Comparison of ENCODE assay signal across 18 cellular contexts in the genomic region with DNA sequence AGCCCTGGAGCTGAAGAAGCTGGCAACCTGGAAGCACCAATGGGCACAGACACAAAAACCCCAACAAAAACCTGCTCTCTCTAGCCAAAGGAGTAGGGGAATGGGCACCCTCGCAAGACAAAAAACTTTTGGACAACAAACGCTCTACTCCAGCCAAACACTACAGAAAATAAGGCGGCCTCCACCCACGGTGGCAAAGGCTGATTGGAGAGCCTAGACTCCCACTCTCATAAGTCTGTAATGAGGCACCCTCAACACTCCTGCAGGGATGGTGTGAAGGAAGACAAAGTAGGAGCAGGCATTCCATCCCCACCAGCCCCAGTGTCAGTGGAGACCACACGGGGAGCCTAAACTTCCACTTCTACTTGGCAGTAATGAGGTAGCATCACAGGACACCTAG.
"Had no signal": no experiment of that assay in that cellular context is flagged by ENCODE, and none has a peak within 500 bp of the region (broad histone marks: within the 10 kb centered on the region; RNA-seq: fewer than 3 reads in every experiment).

No MANE protein-coding gene starts in this region.

- DNase-seq: activated CD4-positive, alpha-beta T cell treated with anti-CD3 and anti-CD28 coated beads for 4 hours; activated CD8-positive, alpha-beta T cell treated with anti-CD3 and anti-CD28 coated beads for 36 hours; activated effector memory CD4-positive, alpha-beta T cell treated with anti-CD3 and anti-CD28 coated beads, Interleukin-2, amount 50 U/mL, for 16 hours; activated T-cell treated with anti-CD3 and anti-CD28 coated beads, Interleukin-2, amount 50 U/mL, for 48 hours; adrenal gland; colonic mucosa; hippocampal formation; kidney; left ventricle myocardium inferior; mucosa of descending colon; naive thymus-derived CD4-positive, alpha-beta T cell; nucleus accumbens; psoas muscle; stimulated activated CD4-positive, alpha-beta T cell treated with anti-CD3 and anti-CD28 coated beads, Interleukin-12 subunit alpha, Interleukin-12 subunit beta, amount 100 ng/mL, for 4 hours had no signal

- ATAC-seq: activated CD8-positive, alpha-beta T cell treated with anti-CD3 and anti-CD28 coated beads for 36 hours; naive thymus-derived CD4-positive, alpha-beta T cell; psoas muscle; sciatic nerve; stimulated activated effector memory CD8-positive, alpha-beta T cell treated with anti-CD3 and anti-CD28 coated beads, Interleukin-12 subunit alpha, Interleukin-12 subunit beta, amount 100 ng/mL, for 72 hours had no signal

- H3K9me3 ChIP-seq: adrenal gland, colonic mucosa, esophagus muscularis mucosa, mucosa of descending colon, psoas muscle had no signal

- H3K27ac ChIP-seq: colonic mucosa, esophagus muscularis mucosa, left ventricle myocardium inferior had no signal

- H3K36me3 ChIP-seq: adrenal gland, colonic mucosa, left ventricle myocardium inferior had no signal

- H3K4me1 ChIP-seq: colonic mucosa had no signal

- H3K27me3 ChIP-seq: adrenal gland, colonic mucosa, esophagus muscularis mucosa had no signal

- H3K4me3 ChIP-seq: adrenal gland, colonic mucosa, esophagus muscularis mucosa, left ventricle myocardium inferior, mucosa of descending colon, psoas muscle had no signal

- FAIRE-seq: endometrium, kidney had no signal
